In the genomic region with DNA sequence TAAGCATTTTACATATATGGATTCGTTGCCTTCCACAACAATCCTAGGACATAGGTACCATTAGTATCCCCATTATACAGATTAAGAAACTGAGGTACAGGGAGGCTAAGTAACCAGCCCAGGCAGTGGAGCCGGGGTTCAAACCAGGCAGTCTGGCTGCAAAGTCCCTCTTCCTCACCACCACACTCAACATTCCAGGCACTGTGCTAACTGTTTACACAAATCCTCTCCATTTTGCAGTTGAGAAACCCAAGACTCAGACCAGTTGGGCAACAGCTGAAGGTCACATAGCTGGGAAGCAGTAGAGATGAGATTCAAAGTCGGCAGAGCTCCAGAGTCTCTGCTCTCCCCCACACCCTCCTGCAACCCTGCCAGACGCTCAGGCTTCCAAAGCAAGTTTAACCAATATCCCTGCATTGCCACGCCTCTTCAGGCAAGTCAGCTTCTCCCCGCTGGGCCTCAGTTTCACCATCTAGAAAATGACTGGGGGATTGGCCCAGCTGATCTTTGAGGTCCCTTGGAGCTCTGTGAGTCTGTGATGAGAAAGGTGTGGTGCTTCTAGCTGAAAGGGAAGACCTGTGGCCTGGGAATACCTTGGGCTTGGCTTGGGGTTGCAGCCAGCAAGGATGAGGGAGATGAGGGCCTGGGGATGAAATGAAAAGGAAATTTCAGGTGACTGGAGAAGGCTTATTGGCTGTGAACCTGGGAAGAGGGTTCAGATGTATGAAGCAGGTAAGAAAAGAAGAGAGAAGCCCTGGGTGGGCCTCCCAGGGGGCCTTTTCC, we compare ENCODE assay signal across 8 cellular contexts. TPM values are rescaled to one million over a fixed set of nuclear protein-coding genes. Genes with fewer than 3 reads are reported as not detected.
DNase-seq lines count a peak whose midpoint lies in the region; ATAC-seq and TF ChIP-seq lines count a peak whose summit lies in the region.

No MANE protein-coding gene starts in this region.

- no peaks in the 10 kb centered on the region for H3K27me3 Mint-ChIP-seq in activated naive CD4-positive, alpha-beta T cell treated with anti-CD3 and anti-CD28 coated beads for 36 hours (ENCODE audit: low read depth)

- peak overlapping the region; percentile 39 for H3K27ac Mint-ChIP-seq in activated naive CD4-positive, alpha-beta T cell treated with anti-CD3 and anti-CD28 coated beads for 36 hours

- H3K36me3 Mint-ChIP-seq in activated naive CD4-positive, alpha-beta T cell treated with anti-CD3 and anti-CD28 coated beads for 36 hours (ENCODE audit: low read depth), result peaks cover 41% of the 10 kb centered on the region

- H3K27me3 ChIP-seq in upper lobe of left lung, result no peaks in the 10 kb centered on the region

- WGBS in lower leg skin, 2 donors, result 33 to 47% methylated on average over 6 of the region's 6 CpGs
- WGBS in upper lobe of left lung, 2 donors, result 65 to 76% methylated on average over 5 to 6 of the region's 6 CpGs

- H3K9me3 Mint-ChIP-seq in activated naive CD4-positive, alpha-beta T cell treated with anti-CD3 and anti-CD28 coated beads for 36 hours, result peaks cover 3% of the 10 kb centered on the region

- ATAC-seq in upper lobe of left lung (ENCODE audit: low FRiP score in 2 of 2), result peak; percentile 74 to 86
- no peak for ATAC-seq in GM21737 (IDR thresholded peaks at IDR 0.05; ENCODE audit: unreplicated experiment)
- no peak for ATAC-seq in HG03378 (IDR thresholded peaks at IDR 0.05; ENCODE audit: unreplicated experiment)

- in situ Hi-C loops in astrocyte of the cerebellum (cut with HindIII; ENCODE audit: low sequenced_read_pairs), result no loop called here

- peaks cover 100% of the 10 kb centered on the region for H3K4me1 Mint-ChIP-seq in activated naive CD4-positive, alpha-beta T cell treated with anti-CD3 and anti-CD28 coated beads for 36 hours (ENCODE audit: low read depth)

- peak overlapping the region; percentile 73 to 89 (median 87) for H3K27ac ChIP-seq in upper lobe of left lung

- H3K4me3 ChIP-seq in astrocyte of the cerebellum (ENCODE audit: low read depth, low read length) (no peak overlapping the region), lower leg skin (ENCODE audit: low read depth, poor library complexity, severe bottlenecking) (no peak overlapping the region), upper lobe of left lung (no peak overlapping the region)

- no peaks in the 10 kb centered on the region for H3K36me3 ChIP-seq in upper lobe of left lung

- TF ChIP-seq EP300 in upper lobe of left lung (IDR thresholded peaks at IDR 0.05), result peak in 2 of 4 donors; percentile 47 to 86

- DNase-seq in activated naive CD4-positive, alpha-beta T cell treated with anti-CD3 and anti-CD28 coated beads for 36 hours, result peak; percentile 4
- no peak for DNase-seq in activated naive CD4-positive, alpha-beta T cell (lab: John Stamatoyannopoulos, UW)
- DNase-seq in astrocyte of the cerebellum (ENCODE audit: low read depth), result peak; percentile 83
- DNase-seq in lower leg skin (ENCODE audit: low spot score in 2 of 2), result peak; percentile 86 to 95
- DNase-seq in upper lobe of left lung, result peak in 1 of 2 donors; percentile 81
- DNase-seq in NCI-H146 treated with DMSO at 0.1 percent for 48 hours (lab: John Stamatoyannopoulos, UW; ENCODE audit: unreplicated experiment), result no peak

- intact Hi-C loops in activated naive CD4-positive, alpha-beta T cell treated with anti-CD3 and anti-CD28 coated beads for 36 hours (cut with micrococcal nuclease), result no loop called here
- intact Hi-C loops in lower leg skin (cut with DNase I; ENCODE audit: low total_unique reads), result loop anchor here (10.0 kb wide), 1 partner anchor 196 kb away; no protein-coding TSS in a partner anchor

- TF ChIP-seq CTCF in astrocyte of the cerebellum (IDR thresholded peaks at IDR 0.05; ENCODE audit: low read depth, low read length, missing control alignments) (no peak), lower leg skin (IDR thresholded peaks at IDR 0.05) (no peak), upper lobe of left lung (IDR thresholded peaks at IDR 0.05) (no peak)

- no peak overlapping the region for H3K4me3 Mint-ChIP-seq in activated naive CD4-positive, alpha-beta T cell treated with anti-CD3 and anti-CD28 coated beads for 36 hours

- peaks cover 56 to 82% (median 78%) of the 10 kb centered on the region in 4 donors for H3K4me1 ChIP-seq in upper lobe of left lung

- TF ChIP-seq POLR2A in lower leg skin (IDR thresholded peaks at IDR 0.05) (no peak), upper lobe of left lung (IDR thresholded peaks at IDR 0.05) (peak in 1 of 4 donors; percentile 19)

- CTCF ChIA-PET in activated naive CD4-positive, alpha-beta T cell treated with anti-CD3 and anti-CD28 coated beads for 36 hours (lab: Charles Lee), result interaction anchor here (0.6 to 1.7 kb wide), 4 partner anchors 9 to 1142 kb away, joined by 3 to 12 read pairs (median 4); no protein-coding TSS in a partner anchor

- H3K9me3 ChIP-seq in upper lobe of left lung, result no peaks in the 10 kb centered on the region

RNA-seq across cellular contexts. Expression of a gene that starts 14.0 kb away (rescaled TPM):
- total RNA-seq in activated naive CD4-positive, alpha-beta T cell treated with anti-CD3 and anti-CD28 coated beads for 36 hours, result 100 to 1,000 TPM; 150 to 156 TPM
- 1 to 10 TPM in 1 of 4 donors, under 1 TPM in 1, not detected in 2; 0.21 to 1.2 TPM for total RNA-seq in lower leg skin
- 1 to 10 TPM in 3 of 6 donors, under 1 TPM in 1, not detected in 2; 0.30 to 2.8 (median 1.4) TPM for total RNA-seq in upper lobe of left lung

RNA-seq across cellular contexts. Expression of a gene that starts 49.9 kb away (rescaled TPM):
- total RNA-seq in activated naive CD4-positive, alpha-beta T cell treated with anti-CD3 and anti-CD28 coated beads for 36 hours, result 1 to 10 TPM; 4.7 to 5.9 TPM
- total RNA-seq in lower leg skin (1,000 to 10,000 TPM in 1 of 4 donors, 100 to 1,000 TPM in 3; 413 to 1,865 (median 485) TPM), upper lobe of left lung (1 to 10 TPM in 4 of 6 donors, under 1 TPM in 1, not detected in 1; 0.54 to 5.1 (median 1.1) TPM)

Comparison
In these comparisons a context has a peak if more than half of its experiments do, and no peak if none do; other contexts are left out.
1. DNase-seq: peak in activated naive CD4-positive, alpha-beta T cell treated with anti-CD3 and anti-CD28 coated beads for 36 hours (single experiment), astrocyte of the cerebellum (single experiment) and lower leg skin (2 of 2); none in activated naive CD4-positive, alpha-beta T cell (0 of 4) and NCI-H146 treated with DMSO at 0.1 percent for 48 hours (single experiment).
2. ATAC-seq: peak in upper lobe of left lung (2 of 2); none in GM21737 (single experiment) and HG03378 (single experiment).
3. RNA of a gene that starts 14.0 kb away (total RNA-seq): 150 to 156 TPM in activated naive CD4-positive, alpha-beta T cell treated with anti-CD3 and anti-CD28 coated beads for 36 hours; 0.30 to 2.8 TPM in upper lobe of left lung and 0.21 to 1.2 TPM in lower leg skin; every median in the first group is over 10 times any median in the second.
4. RNA of a gene that starts 49.9 kb away (total RNA-seq): 413 to 1,865 TPM in lower leg skin; 4.7 to 5.9 TPM in activated naive CD4-positive, alpha-beta T cell treated with anti-CD3 and anti-CD28 coated beads for 36 hours and 0.54 to 5.1 TPM in upper lobe of left lung; every median in the first group is over 10 times any median in the second.